ENCODE assay signal across 8 cellular contexts in genomic region chr5:115543365-115543700, GRCh38. TPM values are rescaled to one million over a fixed set of nuclear protein-coding genes. Genes with fewer than 3 reads are reported as not detected.
DNase-seq lines count a peak whose midpoint lies in the region; ATAC-seq and TF ChIP-seq lines count a peak whose summit lies in the region.

No MANE protein-coding gene starts in this region.

- DNase-seq in left ventricle myocardium inferior (no peak), Right ventricle myocardium superior (no peak), medulla oblongata (ENCODE audit: extremely low spot score) (peak; percentile 38), uterus (no peak), A172 (ENCODE audit: low spot score) (no peak), KG1 (lab: John Stamatoyannopoulos, UW) (no peak), DMS153 treated with DMSO at 0.1 percent for 48 hours (lab: John Stamatoyannopoulos, UW; ENCODE audit: unreplicated experiment) (no peak)

- H3K27me3 ChIP-seq in left ventricle myocardium inferior (ENCODE audit: low read depth) (no peaks in the 10 kb centered on the region), uterus (no peaks in the 10 kb centered on the region)

- H3K27me3 Mint-ChIP-seq in brain, result peaks cover 36% of the 10 kb centered on the region

- peaks cover 31% of the 10 kb centered on the region for H3K4me1 Mint-ChIP-seq in brain

- no peak for TF ChIP-seq POLR2A in uterus (IDR thresholded peaks at IDR 0.05)

- intact Hi-C loops in left ventricle myocardium inferior (cut with micrococcal nuclease) (no loop called here), Right ventricle myocardium superior (cut with DNase I) (loop anchor here (5.0 to 10.0 kb wide), 2 partner anchors 86 to 169 kb away; no protein-coding TSS in a partner anchor), uterus (cut with DNase I; ENCODE audit: low total_unique reads) (no loop called here)

- peak overlapping the region; percentile 82 for H3K4me3 ChIP-seq in left ventricle myocardium inferior
- peak overlapping the region; percentile 66 to 68 for H3K4me3 ChIP-seq in uterus

- H3K27ac ChIP-seq in left ventricle myocardium inferior (replicated peaks), result peak overlapping the region; percentile 96
- peak overlapping the region; percentile 94 to 96 for H3K27ac ChIP-seq in uterus

- H3K4me1 ChIP-seq in left ventricle myocardium inferior, result peaks cover 62% of the 10 kb centered on the region
- H3K4me1 ChIP-seq in uterus, result peaks cover under 1 to 8% of the 10 kb centered on the region in 2 donors

- H3K36me3 ChIP-seq in left ventricle myocardium inferior, result peaks cover 21% of the 10 kb centered on the region
- H3K36me3 ChIP-seq in uterus, result no peaks in the 10 kb centered on the region

- TF ChIP-seq CTCF in left ventricle myocardium inferior (IDR thresholded peaks at IDR 0.05; ENCODE audit: borderline replicate concordance) (no peak), brain (conservative IDR thresholded peaks at IDR 0.05) (no peak), uterus (IDR thresholded peaks at IDR 0.05) (no peak)

- peaks cover 9% of the 10 kb centered on the region for H3K9me3 ChIP-seq in left ventricle myocardium inferior (replicated peaks)
- peaks cover 0 to 8% of the 10 kb centered on the region in 2 donors for H3K9me3 ChIP-seq in uterus

- H3K36me3 Mint-ChIP-seq in brain, result peaks cover 57% of the 10 kb centered on the region

- H3K9me3 Mint-ChIP-seq in brain, result peaks cover 4 to 40% (median 20%) of the 10 kb centered on the region in 5 experiments

- peak overlapping the region; percentile 99 to 100 (median 99) for H3K27ac Mint-ChIP-seq in brain

- ATAC-seq in Right ventricle myocardium superior (ENCODE audit: poor library complexity), result no peak

- peak overlapping the region; percentile 92 to 100 (median 98) for H3K4me3 Mint-ChIP-seq in brain

RNA-seq across cellular contexts. Expression of gene FEM1C, which starts 1.2 kb away (rescaled TPM):
- total RNA-seq in left ventricle myocardium inferior (59.3 TPM), Right ventricle myocardium superior (46.8 TPM), uterus (10 to 100 TPM; 10.8 to 73.3 (median 22.4) TPM)
- 4.4 TPM for polyA plus RNA-seq in brain (ENCODE audit: insufficient read depth, low read depth, low replicate concordance)
- 21.1 and 21.3 TPM in 2 replicates for total RNA-seq in A172 (2014; rRNA removed; shearing (Covaris generic))

RNA-seq across cellular contexts. Expression of gene TICAM2, which starts 58.9 kb away (rescaled TPM):
- total RNA-seq in left ventricle myocardium inferior (2.3 TPM), Right ventricle myocardium superior (2.7 TPM), uterus (10 to 100 TPM in 2 of 4 donors, 1 to 10 TPM in 1, not detected in 1; 5.4 to 14.0 (median 13.5) TPM)
- polyA plus RNA-seq in brain (ENCODE audit: insufficient read depth, low read depth, low replicate concordance), result not detected
- 10.0 and 11.1 TPM in 2 replicates for total RNA-seq in A172 (2014; rRNA removed; shearing (Covaris generic))
